ENCODE assay signal across 8 cellular contexts in genomic region chr10:124530215-124530665, GRCh38.
A peak's percentile ranks its signal among the peaks of the same experiment; 100 is the strongest.
DNase-seq lines count a peak whose midpoint lies in the region; ATAC-seq and TF ChIP-seq lines count a peak whose summit lies in the region.

No MANE protein-coding gene starts in this region.

- no peaks in the 10 kb centered on the region for H3K9me2 ChIP-seq in hepatocyte (replicated peaks; ENCODE audit: insufficient read depth)

- H3K4me2 ChIP-seq in hepatocyte (no peak overlapping the region), skeletal muscle satellite cell (ENCODE audit: low read length) (peak overlapping the region; percentile 72)

- H3K4me1 ChIP-seq in hepatocyte (ENCODE audit: insufficient read depth) (no peaks in the 10 kb centered on the region), skeletal muscle satellite cell (ENCODE audit: control insufficient read depth, insufficient read depth, low read length) (peaks cover 15% of the 10 kb centered on the region)

- ATAC-seq in HG02571 (IDR thresholded peaks at IDR 0.05; ENCODE audit: unreplicated experiment), result peak; percentile 83

- no peak overlapping the region for H3K4me3 ChIP-seq in hepatocyte
- no peak overlapping the region for H3K4me3 ChIP-seq in skeletal muscle satellite cell (ENCODE audit: low read length)

- H2AFZ ChIP-seq in hepatocyte, result no peak overlapping the region

- H4K20me1 ChIP-seq in hepatocyte (ENCODE audit: insufficient read depth, poor library complexity, severe bottlenecking), result no peaks in the 10 kb centered on the region

- no peak overlapping the region for H3K27ac ChIP-seq in hepatocyte

- peak; percentile 93 for TF ChIP-seq CTCF in hepatocyte (IDR thresholded peaks at IDR 0.05; ENCODE audit: poor library complexity)

- DNase-seq in NCI-H1417 (lab: John Stamatoyannopoulos, UW) (peak; percentile 55 to 69 (median 58)), NCI-H1417 treated with DMSO at 0.1 percent for 48 hours (lab: John Stamatoyannopoulos, UW) (no peak), NAMALWA (ENCODE audit: low spot score) (peak; percentile 93), T1000 (lab: John Stamatoyannopoulos, UW) (peak; percentile 82), anterior cingulate cortex (lab: John Stamatoyannopoulos, UW) (peak in 56 of 58 donors; percentile 28 to 91 (median 72)), hepatocyte (ENCODE audit: low spot score) (peak; percentile 90)

- H3K9ac ChIP-seq in skeletal muscle satellite cell (ENCODE audit: low read depth, low read length), result peak overlapping the region; percentile 22

- no peaks in the 10 kb centered on the region for H3K27me3 ChIP-seq in hepatocyte
- no peaks in the 10 kb centered on the region for H3K27me3 ChIP-seq in skeletal muscle satellite cell (ENCODE audit: control insufficient read depth, insufficient read depth, low read length)

- H3K9me3 ChIP-seq in hepatocyte (ENCODE audit: low read depth), result no peaks in the 10 kb centered on the region
- no peaks in the 10 kb centered on the region for H3K9me3 ChIP-seq in skeletal muscle satellite cell (replicated peaks; ENCODE audit: low read length)

- WGBS in hepatocyte (ENCODE audit: low lambda C conversion rate, missing lambda C conversion rate), result 4% methylated on average over 14 of the region's 18 CpGs

- H3K36me3 ChIP-seq in hepatocyte (replicated peaks; ENCODE audit: insufficient read depth, low read depth) (no peaks in the 10 kb centered on the region), skeletal muscle satellite cell (ENCODE audit: insufficient read depth, low read length) (no peaks in the 10 kb centered on the region)

- no peaks in the 10 kb centered on the region for H3K79me2 ChIP-seq in hepatocyte
